Comparison of ENCODE assay signal across 20 cellular contexts in genomic region chr3:100189444-100189964, GRCh38.
DNase-seq lines count a peak whose midpoint lies in the region; ATAC-seq, FAIRE-seq and TF ChIP-seq lines count a peak whose summit lies in the region.
"Had no signal": no experiment of that assay in that cellular context is flagged by ENCODE, and none has a peak within 500 bp of the region (broad histone marks: within the 10 kb centered on the region; RNA-seq: fewer than 3 reads in every experiment).

No MANE protein-coding gene starts in this region.

- no peaks in the 10 kb centered on the region for H3K79me2 ChIP-seq in astrocyte (ENCODE audit: insufficient read depth, low read length)

- intact Hi-C loops in activated CD4-positive, alpha-beta T cell treated with anti-CD3 and anti-CD28 coated beads, Interleukin-2, amount 10 ng/mL, durations not matched to agents 24 days and 14 days (cut with micrococcal nuclease), result no loop called here
- intact Hi-C loops in psoas muscle (cut with DNase I), result loop anchor here in 1 of 2 donors (5.0 kb wide), 1 partner anchor 63 kb away; no protein-coding TSS in a partner anchor

- H3K4me2 ChIP-seq in astrocyte (ENCODE audit: low read length), result no peak overlapping the region
- H3K4me2 ChIP-seq: A549, KMS-11 had no signal

- H3K9ac ChIP-seq in astrocyte (ENCODE audit: low read length), result no peak overlapping the region
- H3K9ac ChIP-seq: KMS-11 had no signal

- H3K4me3 Mint-ChIP-seq in activated CD4-positive, alpha-beta T cell treated with anti-CD3 and anti-CD28 coated beads, Interleukin-2, amount 10 ng/mL, durations not matched to agents 24 days and 14 days, result no peak overlapping the region
- no peak overlapping the region for H3K4me3 Mint-ChIP-seq in astrocyte (ENCODE audit: unreplicated experiment)
- no peak overlapping the region for H3K4me3 Mint-ChIP-seq in osteocyte (ENCODE audit: unreplicated experiment)
- no peak overlapping the region for H3K4me3 Mint-ChIP-seq in activated naive CD8-positive, alpha-beta T cell treated with anti-CD3 and anti-CD28 coated beads for 36 hours
- H3K4me3 Mint-ChIP-seq: B cell, CD14-positive monocyte had no signal

- H3K27me3 ChIP-seq in astrocyte (ENCODE audit: insufficient read depth, low read length) (no peaks in the 10 kb centered on the region), psoas muscle (ENCODE audit: insufficient read depth in 3 of 3, low read length in 2 of 3) (no peaks in the 10 kb centered on the region)
- H3K27me3 ChIP-seq: SJCRH30 had no signal

- no peak for FAIRE-seq in astrocyte (lab: Jason Lieb, UNC)
- FAIRE-seq: A549, H1 had no signal

- WGBS in psoas muscle, 3 donors, result 56 to 66% (median 64%) methylated on average over 4 of the region's 4 CpGs

- no peaks in the 10 kb centered on the region for H3K36me3 ChIP-seq in astrocyte (ENCODE audit: insufficient read depth, low read length)
- H3K36me3 ChIP-seq in psoas muscle (ENCODE audit: insufficient read depth in 1 of 2, low read depth in 1 of 2), result no peaks in the 10 kb centered on the region
- H3K36me3 ChIP-seq: SJCRH30 had no signal

- H2AFZ ChIP-seq in astrocyte (ENCODE audit: low read depth, low read length), result no peak overlapping the region

- peak; percentile 33 to 89 (median 85) for ATAC-seq in psoas muscle
- ATAC-seq in GM21515 (IDR thresholded peaks at IDR 0.05; ENCODE audit: unreplicated experiment), result no peak
- ATAC-seq: A549 had no signal

- no peaks in the 10 kb centered on the region for H3K4me1 ChIP-seq in astrocyte (ENCODE audit: insufficient read depth, low read length)
- peaks cover 6% of the 10 kb centered on the region for H3K4me1 ChIP-seq in psoas muscle
- H3K4me1 ChIP-seq: A549 had no signal

- H3K36me3 Mint-ChIP-seq in activated CD4-positive, alpha-beta T cell treated with anti-CD3 and anti-CD28 coated beads, Interleukin-2, amount 10 ng/mL, durations not matched to agents 24 days and 14 days (ENCODE audit: low read depth), result no peaks in the 10 kb centered on the region
- H3K36me3 Mint-ChIP-seq in astrocyte (ENCODE audit: low read depth, unreplicated experiment), result peaks cover 4% of the 10 kb centered on the region
- H3K36me3 Mint-ChIP-seq in osteocyte (ENCODE audit: unreplicated experiment), result no peaks in the 10 kb centered on the region
- no peaks in the 10 kb centered on the region for H3K36me3 Mint-ChIP-seq in activated naive CD8-positive, alpha-beta T cell treated with anti-CD3 and anti-CD28 coated beads for 36 hours
- H3K36me3 Mint-ChIP-seq: CD14-positive monocyte had no signal

- H3K9me3 Mint-ChIP-seq in activated CD4-positive, alpha-beta T cell treated with anti-CD3 and anti-CD28 coated beads, Interleukin-2, amount 10 ng/mL, durations not matched to agents 24 days and 14 days, result peaks cover 19% of the 10 kb centered on the region
- no peaks in the 10 kb centered on the region for H3K9me3 Mint-ChIP-seq in astrocyte (ENCODE audit: unreplicated experiment)
- H3K9me3 Mint-ChIP-seq in osteocyte (ENCODE audit: unreplicated experiment), result no peaks in the 10 kb centered on the region
- no peaks in the 10 kb centered on the region for H3K9me3 Mint-ChIP-seq in activated naive CD8-positive, alpha-beta T cell treated with anti-CD3 and anti-CD28 coated beads for 36 hours

- peak; percentile 41 for DNase-seq in activated CD4-positive, alpha-beta T cell treated with anti-CD3 and anti-CD28 coated beads, Interleukin-2, amount 10 ng/mL, durations not matched to agents 24 days and 14 days
- no peak for DNase-seq in activated CD4-positive, alpha-beta T cell treated with anti-CD3 and anti-CD28 coated beads, Interleukin-2, amount 50 U/mL, for 4 hours
- peak; percentile 48 for DNase-seq in M059J (ENCODE audit: low read depth)
- peak; percentile 13 for DNase-seq in astrocyte (ENCODE audit: low read depth)
- DNase-seq in psoas muscle, result no peak
- DNase-seq in osteocyte (ENCODE audit: extremely low spot score, unreplicated experiment), result no peak
- no peak for DNase-seq in activated naive CD8-positive, alpha-beta T cell treated with anti-CD3 and anti-CD28 coated beads for 36 hours
- DNase-seq: GDM1, IMR-90, NCI-H1417 treated with DMSO at 0.1 percent for 48 hours, NCI-H187, NCI-H446 treated with DMSO at 0.1 percent for 48 hours, NCI-H526 treated with DMSO at 0.1 percent for 48 hours, SJCRH30 had no signal

- H3K27me3 Mint-ChIP-seq in activated CD4-positive, alpha-beta T cell treated with anti-CD3 and anti-CD28 coated beads, Interleukin-2, amount 10 ng/mL, durations not matched to agents 24 days and 14 days, result peaks cover 5% of the 10 kb centered on the region
- H3K27me3 Mint-ChIP-seq in astrocyte (ENCODE audit: low read depth, unreplicated experiment) (peaks cover 11% of the 10 kb centered on the region), osteocyte (ENCODE audit: unreplicated experiment) (peaks cover 12% of the 10 kb centered on the region)
- H3K27me3 Mint-ChIP-seq in activated naive CD8-positive, alpha-beta T cell treated with anti-CD3 and anti-CD28 coated beads for 36 hours, result peaks cover 5% of the 10 kb centered on the region
- H3K27me3 Mint-ChIP-seq: B cell had no signal

- H3K4me3 ChIP-seq in astrocyte (ENCODE audit: insufficient read depth, low read depth, low read length) (no peak overlapping the region), psoas muscle (no peak overlapping the region)
- H3K4me3 ChIP-seq: A549, SJCRH30 had no signal

- H3K4me1 Mint-ChIP-seq in activated CD4-positive, alpha-beta T cell treated with anti-CD3 and anti-CD28 coated beads, Interleukin-2, amount 10 ng/mL, durations not matched to agents 24 days and 14 days, result no peaks in the 10 kb centered on the region
- H3K4me1 Mint-ChIP-seq in astrocyte (ENCODE audit: low read depth, unreplicated experiment) (no peaks in the 10 kb centered on the region), osteocyte (ENCODE audit: unreplicated experiment) (no peaks in the 10 kb centered on the region)
- no peaks in the 10 kb centered on the region for H3K4me1 Mint-ChIP-seq in activated naive CD8-positive, alpha-beta T cell treated with anti-CD3 and anti-CD28 coated beads for 36 hours
- H3K4me1 Mint-ChIP-seq: B cell, CD14-positive monocyte had no signal

- TF ChIP-seq CTCF in astrocyte (IDR thresholded peaks at IDR 0.05; ENCODE audit: insufficient read depth, low read depth, low read length) (no peak), psoas muscle (IDR thresholded peaks at IDR 0.05) (no peak), osteocyte (IDR thresholded peaks at IDR 0.05) (no peak)

- no peak overlapping the region for H3K27ac ChIP-seq in astrocyte (ENCODE audit: low read depth, low read length)
- H3K27ac ChIP-seq in psoas muscle, result no peak overlapping the region
- H3K27ac ChIP-seq: A549, KMS-11, SJCRH30 had no signal

- H4K20me1 ChIP-seq in astrocyte (ENCODE audit: insufficient read depth, low read length), result no peaks in the 10 kb centered on the region

- H3K27ac Mint-ChIP-seq in activated CD4-positive, alpha-beta T cell treated with anti-CD3 and anti-CD28 coated beads, Interleukin-2, amount 10 ng/mL, durations not matched to agents 24 days and 14 days, result no peak overlapping the region
- H3K27ac Mint-ChIP-seq in astrocyte (ENCODE audit: unreplicated experiment) (no peak overlapping the region), osteocyte (ENCODE audit: unreplicated experiment) (no peak overlapping the region)
- no peak overlapping the region for H3K27ac Mint-ChIP-seq in activated naive CD8-positive, alpha-beta T cell treated with anti-CD3 and anti-CD28 coated beads for 36 hours
- H3K27ac Mint-ChIP-seq: B cell, CD14-positive monocyte had no signal

- H3K9me3 ChIP-seq in astrocyte (ENCODE audit: insufficient read depth, low read depth, low read length) (no peaks in the 10 kb centered on the region), psoas muscle (no peaks in the 10 kb centered on the region)
- H3K9me3 ChIP-seq: A549, SJCRH30 had no signal

Comparison
In these comparisons a context has a peak if more than half of its experiments do, and no peak if none do; other contexts are left out.
1. DNase-seq: peak in activated CD4-positive, alpha-beta T cell treated with anti-CD3 and anti-CD28 coated beads, Interleukin-2, amount 10 ng/mL, durations not matched to agents 24 days and 14 days (single experiment), M059J (single experiment) and astrocyte (single experiment); none in activated CD4-positive, alpha-beta T cell treated with anti-CD3 and anti-CD28 coated beads, Interleukin-2, amount 50 U/mL, for 4 hours (0 of 2), psoas muscle (0 of 2), osteocyte (single experiment) and activated naive CD8-positive, alpha-beta T cell treated with anti-CD3 and anti-CD28 coated beads for 36 hours (single experiment).